In the genomic region with DNA sequence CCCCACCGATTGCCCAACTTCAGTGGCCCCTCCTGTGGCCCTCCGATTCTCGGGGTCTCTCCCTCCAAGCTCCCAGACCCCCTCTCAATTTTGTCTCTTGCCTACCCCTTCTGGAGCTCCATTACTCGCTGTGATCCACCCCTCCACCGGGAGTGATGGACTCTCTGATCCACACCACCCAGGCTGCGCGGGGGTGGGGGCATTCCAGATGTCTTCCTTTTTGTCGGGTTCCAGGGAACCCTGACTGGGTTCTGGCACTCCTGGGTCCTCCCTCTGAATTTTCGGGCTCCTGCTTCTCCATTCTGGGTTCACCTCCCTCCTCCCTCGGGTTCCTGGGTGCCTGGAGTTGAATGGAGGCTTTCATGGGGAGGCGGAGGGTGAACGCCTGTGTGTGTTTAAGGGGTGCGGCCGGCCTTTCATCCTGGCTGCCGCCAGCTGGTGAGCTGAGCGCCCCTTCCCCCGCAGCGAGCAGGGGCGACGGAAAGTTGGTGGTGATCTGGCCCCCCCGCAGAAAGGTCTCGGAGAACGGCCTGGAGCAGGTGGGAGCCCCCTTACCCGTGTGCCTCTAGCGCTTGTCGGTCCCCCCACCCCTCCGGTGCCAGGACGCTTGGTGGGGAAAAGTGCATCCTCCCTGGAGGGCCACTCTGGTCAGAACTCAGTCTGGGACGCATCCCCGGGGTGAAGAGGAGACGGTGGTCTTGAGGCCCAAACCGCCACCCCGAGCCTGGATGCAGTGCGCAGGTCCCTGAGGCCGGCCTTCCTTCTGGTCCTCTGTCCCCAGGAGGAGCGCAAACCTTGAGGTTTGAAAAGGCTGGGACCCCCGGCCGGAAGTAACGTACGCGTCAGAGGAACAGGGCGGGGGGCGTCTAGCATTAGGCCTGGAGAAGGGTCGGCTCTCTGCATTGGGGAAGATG, we compare ENCODE assay signal across 8 cellular contexts. TPM values are rescaled to one million over a fixed set of nuclear protein-coding genes. Genes with fewer than 3 reads are reported as not detected.
DNase-seq lines count a peak whose midpoint lies in the region; ATAC-seq and TF ChIP-seq lines count a peak whose summit lies in the region.

No MANE protein-coding gene starts in this region.

- no peaks in the 10 kb centered on the region for H3K9me3 ChIP-seq in skeletal muscle tissue (ENCODE audit: control insufficient read depth in 3 of 3, low read length in 3 of 3)

- H3K27me3 ChIP-seq in skeletal muscle tissue (ENCODE audit: control insufficient read depth in 3 of 3, insufficient read depth in 3 of 3, low read length in 3 of 3): no peaks in the 10 kb centered on the region

- H3K4me1 Mint-ChIP-seq in Calu3 (ENCODE audit: low read depth, unreplicated experiment): no peaks in the 10 kb centered on the region
- H3K4me1 Mint-ChIP-seq in activated naive CD8-positive, alpha-beta T cell treated with anti-CD3 and anti-CD28 coated beads, Interleukin-2, amount 50 U/mL, for 24 hours: peaks cover 22% of the 10 kb centered on the region

- no peaks in the 10 kb centered on the region for H3K27me3 Mint-ChIP-seq in Calu3 (ENCODE audit: unreplicated experiment)
- no peaks in the 10 kb centered on the region for H3K27me3 Mint-ChIP-seq in activated naive CD8-positive, alpha-beta T cell treated with anti-CD3 and anti-CD28 coated beads, Interleukin-2, amount 50 U/mL, for 24 hours

- H3K4me3 Mint-ChIP-seq in Calu3 (ENCODE audit: low read depth, unreplicated experiment): peak overlapping the region; percentile 92
- H3K4me3 Mint-ChIP-seq in activated naive CD8-positive, alpha-beta T cell treated with anti-CD3 and anti-CD28 coated beads, Interleukin-2, amount 50 U/mL, for 24 hours: peak overlapping the region; percentile 83

- H3K4me1 ChIP-seq in skeletal muscle tissue (ENCODE audit: control insufficient read depth in 3 of 3, insufficient read depth in 3 of 3, low read length in 3 of 3): peaks cover 27 to 35% (median 32%) of the 10 kb centered on the region in 3 donors

- intact Hi-C loops in Calu3 (cut with micrococcal nuclease; ENCODE audit: unreplicated experiment): loop anchor here (2.0 kb wide), 1 partner anchor 193 kb away; no protein-coding TSS in a partner anchor

- ATAC-seq in activated naive CD8-positive, alpha-beta T cell treated with anti-CD3 and anti-CD28 coated beads, Interleukin-2, amount 50 U/mL, for 24 hours: no peak
- ATAC-seq in GM19035 (IDR thresholded peaks at IDR 0.05; ENCODE audit: unreplicated experiment) (no peak), HG02588 (IDR thresholded peaks at IDR 0.05; ENCODE audit: unreplicated experiment) (no peak)

- peak; percentile 44 for DNase-seq in Calu3
- DNase-seq in HuH-7.5 (ENCODE audit: low spot score): peak; percentile 65
- DNase-seq in activated naive CD8-positive, alpha-beta T cell treated with anti-CD3 and anti-CD28 coated beads, Interleukin-2, amount 50 U/mL, for 24 hours: peak; percentile 42
- DNase-seq in cortex of kidney (lab: John Stamatoyannopoulos, UW): no peak

- peak overlapping the region; percentile 81 for H3K27ac ChIP-seq in skeletal muscle tissue (ENCODE audit: low read depth, low read length)

- H3K9me3 Mint-ChIP-seq in Calu3 (ENCODE audit: low read depth, unreplicated experiment): no peaks in the 10 kb centered on the region
- H3K9me3 Mint-ChIP-seq in activated naive CD8-positive, alpha-beta T cell treated with anti-CD3 and anti-CD28 coated beads, Interleukin-2, amount 50 U/mL, for 24 hours: no peaks in the 10 kb centered on the region

- peak overlapping the region; percentile 88 to 89 (median 89) for H3K9ac ChIP-seq in skeletal muscle tissue (ENCODE audit: low read depth in 1 of 3, low read length in 3 of 3)

- H3K27ac Mint-ChIP-seq in Calu3 (ENCODE audit: unreplicated experiment): peak overlapping the region; percentile 67
- peak overlapping the region; percentile 32 for H3K27ac Mint-ChIP-seq in activated naive CD8-positive, alpha-beta T cell treated with anti-CD3 and anti-CD28 coated beads, Interleukin-2, amount 50 U/mL, for 24 hours

- BruUV-seq in Calu3 (replicated peaks; lab: Mats Ljungman, UMichigan): TSS peak; percentile 47

- TF ChIP-seq CTCF in Calu3 (IDR thresholded peaks at IDR 0.05; ENCODE audit: unreplicated experiment): no peak

- H3K4me3 ChIP-seq in iPS-11a (ENCODE audit: low read depth, low read length) (peak overlapping the region; percentile 51), skeletal muscle tissue (ENCODE audit: low read length in 3 of 3) (peak overlapping the region; percentile 83 to 84 (median 83))

- CTCF ChIA-PET in Calu3 (lab: Charles Lee): interaction anchor here (0.7 kb wide), 1 partner anchor 62 kb away, joined by 3 read pairs; a partner anchor contains a TSS

- no peaks in the 10 kb centered on the region for H3K36me3 ChIP-seq in skeletal muscle tissue (ENCODE audit: control insufficient read depth in 3 of 3, insufficient read depth in 3 of 3, low read length in 3 of 3)

- peaks cover 27% of the 10 kb centered on the region for H3K36me3 Mint-ChIP-seq in Calu3 (ENCODE audit: insufficient read depth, unreplicated experiment)
- no peaks in the 10 kb centered on the region for H3K36me3 Mint-ChIP-seq in activated naive CD8-positive, alpha-beta T cell treated with anti-CD3 and anti-CD28 coated beads, Interleukin-2, amount 50 U/mL, for 24 hours (ENCODE audit: low read depth)

RNA-seq across cellular contexts. Expression of a gene that starts 1.6 kb away (rescaled TPM):
- total RNA-seq in Calu3 (2022) (4.2 and 5.2 TPM in 2 replicates), skeletal muscle tissue (not detected)

RNA-seq across cellular contexts. Expression of a gene that starts 11.4 kb away (rescaled TPM):
- not detected in 2 replicates for total RNA-seq in Calu3 (2022)
- total RNA-seq in skeletal muscle tissue: not detected

RNA-seq across cellular contexts. Expression of a gene that starts 12.3 kb away (rescaled TPM):
- total RNA-seq in Calu3 (2022) (21.4 and 27.0 TPM in 2 replicates), skeletal muscle tissue (not detected)

RNA-seq across cellular contexts. Expression of a gene that starts 16.4 kb away (rescaled TPM):
- total RNA-seq in Calu3 (2022) (41.1 and 44.2 TPM in 2 replicates), skeletal muscle tissue (12.5 TPM)

RNA-seq across cellular contexts. Expression of a gene that starts 42.6 kb away (rescaled TPM):
- total RNA-seq in Calu3 (2022): 7.0 and 7.4 TPM in 2 replicates
- 2.6 TPM for total RNA-seq in skeletal muscle tissue

Comparison
In these comparisons a context has a peak if more than half of its experiments do, and no peak if none do; other contexts are left out.
1. RNA of a gene that starts 12.3 kb away (total RNA-seq): 21.4 to 27.0 TPM in Calu3; not detected in skeletal muscle tissue (single experiment); every median in the first group is over 10 times any median in the second.